Comparison of ENCODE assay signal across 10 cellular contexts in the genomic region with DNA sequence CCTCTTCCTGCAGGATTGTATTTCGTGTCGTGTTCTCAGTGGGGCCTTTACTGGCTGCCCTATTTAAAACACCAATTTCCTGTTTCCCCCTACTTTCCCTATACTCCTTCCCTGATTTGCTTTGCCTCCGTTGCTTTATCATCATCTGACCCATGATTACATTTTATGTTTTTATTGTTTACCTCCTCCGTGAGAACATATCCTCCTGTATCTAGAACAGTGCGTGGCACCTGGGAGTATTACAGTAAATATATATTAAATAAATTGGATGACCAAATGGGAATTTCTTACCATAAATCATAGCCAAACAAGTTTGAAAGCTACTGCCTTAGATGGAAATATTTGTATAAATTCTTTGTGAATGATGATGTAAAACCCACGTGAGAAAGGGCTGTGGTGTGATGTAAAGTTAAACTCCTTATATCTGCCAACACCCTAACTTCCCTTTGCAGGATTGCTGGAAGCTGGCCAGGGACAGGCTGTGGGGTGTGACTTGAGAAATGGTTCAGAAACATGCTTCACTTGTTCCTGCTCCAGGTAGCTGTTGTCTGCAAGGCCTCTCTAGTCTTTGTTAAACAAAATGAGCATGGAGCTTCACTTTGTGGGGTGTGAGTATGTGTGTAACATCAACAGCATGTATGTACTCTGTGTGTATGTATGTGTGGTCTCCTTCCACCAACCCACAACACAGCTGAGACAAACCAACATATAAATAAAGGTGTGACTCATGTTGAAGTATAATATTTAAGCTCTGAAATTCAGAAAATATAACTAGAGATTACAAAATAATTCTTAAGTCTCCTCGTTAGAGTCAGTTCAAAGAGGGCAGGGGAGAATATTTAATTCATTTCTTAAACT. TPM values are rescaled to one million over a fixed set of nuclear protein-coding genes. Genes with fewer than 3 reads are reported as not detected.
A peak's percentile ranks its signal among the peaks of the same experiment; 100 is the strongest.
DNase-seq lines count a peak whose midpoint lies in the region; ATAC-seq and TF ChIP-seq lines count a peak whose summit lies in the region.
"Had no signal": no experiment of that assay in that cellular context is flagged by ENCODE, and none has a peak within 500 bp of the region (broad histone marks: within the 10 kb centered on the region; RNA-seq: fewer than 3 reads in every experiment).

No MANE protein-coding gene starts in this region.

- peak; percentile 29 for ATAC-seq in upper lobe of right lung
- no peak for ATAC-seq in HG02973 (IDR thresholded peaks at IDR 0.05; ENCODE audit: unreplicated experiment)
- ATAC-seq in HG03469 (IDR thresholded peaks at IDR 0.05; ENCODE audit: unreplicated experiment), result no peak

- H3K27ac ChIP-seq in upper lobe of right lung, result no peak overlapping the region

- H3K9me3 Mint-ChIP-seq in T-helper 2 cell treated with Interferon-gamma antibody and Interleukin-4, amounts not matched to agents 5 μg/mL and 100 μg/mL, for 36 hours, result no peaks in the 10 kb centered on the region

- no peak overlapping the region for H3K27ac Mint-ChIP-seq in T-helper 2 cell treated with Interferon-gamma antibody and Interleukin-4, amounts not matched to agents 5 μg/mL and 100 μg/mL, for 36 hours

- TF ChIP-seq CTCF in cardiac fibroblast (IDR thresholded peaks at IDR 0.05; ENCODE audit: low read depth, low read length), result no peak
- TF ChIP-seq CTCF in upper lobe of right lung (IDR thresholded peaks at IDR 0.05), result no peak

- no peaks in the 10 kb centered on the region for H3K4me1 Mint-ChIP-seq in T-helper 2 cell treated with Interferon-gamma antibody and Interleukin-4, amounts not matched to agents 5 μg/mL and 100 μg/mL, for 36 hours (ENCODE audit: low read depth)

- peak; percentile 2 for DNase-seq in NCI-H748 (lab: John Stamatoyannopoulos, UW; ENCODE audit: unreplicated experiment)
- no peak for DNase-seq in NCI-H748 treated with DMSO at 0.1 percent for 48 hours (lab: John Stamatoyannopoulos, UW)
- peak; percentile 73 to 87 for DNase-seq in cardiac fibroblast (ENCODE audit: low read depth in 2 of 2)
- peak; percentile 90 for DNase-seq in iris pigment epithelial cell (ENCODE audit: low read depth)
- DNase-seq in upper lobe of right lung, result peak; percentile 70
- no peak for DNase-seq in T-helper 2 cell treated with Interferon-gamma antibody and Interleukin-4, amounts not matched to agents 5 μg/mL and 100 μg/mL, for 36 hours (ENCODE audit: low spot score)
- DNase-seq: NCI-H526 treated with DMSO at 0.1 percent for 48 hours had no signal

- no peak overlapping the region for H3K4me3 Mint-ChIP-seq in T-helper 2 cell treated with Interferon-gamma antibody and Interleukin-4, amounts not matched to agents 5 μg/mL and 100 μg/mL, for 36 hours

- no peaks in the 10 kb centered on the region for H3K9me3 ChIP-seq in upper lobe of right lung

- intact Hi-C loops in upper lobe of right lung (cut with DNase I), result no loop called here

- H3K27me3 Mint-ChIP-seq in T-helper 2 cell treated with Interferon-gamma antibody and Interleukin-4, amounts not matched to agents 5 μg/mL and 100 μg/mL, for 36 hours (ENCODE audit: low read depth), result peaks cover 3% of the 10 kb centered on the region

- H3K27me3 ChIP-seq in upper lobe of right lung, result no peaks in the 10 kb centered on the region

- H3K36me3 Mint-ChIP-seq in T-helper 2 cell treated with Interferon-gamma antibody and Interleukin-4, amounts not matched to agents 5 μg/mL and 100 μg/mL, for 36 hours (ENCODE audit: low read depth), result no peaks in the 10 kb centered on the region

- peaks cover 7% of the 10 kb centered on the region for H3K4me1 ChIP-seq in upper lobe of right lung

- H3K4me3 ChIP-seq in cardiac fibroblast (replicated peaks in 1 of 2; ENCODE audit: low read depth in 2 of 2, low read length in 2 of 2) (no peak overlapping the region), upper lobe of right lung (no peak overlapping the region)

- H3K36me3 ChIP-seq in upper lobe of right lung, result no peaks in the 10 kb centered on the region

RNA-seq across cellular contexts. Expression of a gene that starts 40.3 kb away (rescaled TPM):
- total RNA-seq in upper lobe of right lung, result not detected
- total RNA-seq: lung microvascular endothelial cell had no signal

Comparison
In these comparisons a context has a peak if more than half of its experiments do, and no peak if none do; other contexts are left out.
1. DNase-seq: peak in NCI-H748 (single experiment), cardiac fibroblast (2 of 2), iris pigment epithelial cell (single experiment) and upper lobe of right lung (single experiment); none in NCI-H748 treated with DMSO at 0.1 percent for 48 hours (single experiment) and T-helper 2 cell treated with Interferon-gamma antibody and Interleukin-4, amounts not matched to agents 5 μg/mL and 100 μg/mL, for 36 hours (single experiment).